In the genomic region with DNA sequence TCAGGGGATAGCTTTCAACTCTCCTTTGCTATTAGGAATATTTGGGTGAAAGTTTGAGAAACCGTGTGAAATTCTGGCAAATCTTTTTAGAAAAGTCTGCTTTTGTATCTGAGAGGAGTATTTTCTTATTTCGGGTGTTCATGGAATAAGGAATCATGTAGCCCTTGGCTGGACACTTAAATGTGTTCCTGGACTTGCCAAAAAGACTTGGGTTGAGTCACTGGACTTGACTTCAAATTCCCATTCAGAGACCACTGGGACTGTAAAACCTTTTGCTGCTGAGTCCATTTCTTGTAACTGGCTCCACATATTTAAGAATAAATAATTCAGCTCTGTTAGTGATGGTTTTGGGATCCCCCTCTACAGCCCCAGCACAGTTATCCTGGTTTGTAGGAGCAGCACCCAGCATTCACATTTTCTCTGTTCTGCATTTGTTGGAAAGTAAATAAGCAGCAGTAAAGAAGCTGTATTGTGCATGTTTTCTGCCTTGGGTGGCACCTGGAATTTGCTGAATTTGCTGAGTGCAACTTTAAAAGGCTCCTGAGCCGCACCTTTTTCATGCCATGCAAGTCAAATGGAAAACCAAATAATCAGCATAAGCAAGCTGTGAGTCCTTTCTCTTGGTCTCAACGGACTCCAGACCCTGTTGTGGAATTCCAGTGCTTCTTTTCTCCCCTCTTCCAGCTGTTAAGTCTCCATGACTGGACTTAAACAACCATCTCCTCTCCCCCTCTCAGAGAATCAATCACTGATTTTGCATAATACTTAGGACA, we compare ENCODE assay signal across 40 cellular contexts. TPM values are rescaled to one million over a fixed set of nuclear protein-coding genes. Genes with fewer than 3 reads are reported as not detected.
DNase-seq lines count a peak whose midpoint lies in the region; ATAC-seq and TF ChIP-seq lines count a peak whose summit lies in the region.
"Had no signal": no experiment of that assay in that cellular context is flagged by ENCODE, and none has a peak within 500 bp of the region (broad histone marks: within the 10 kb centered on the region; RNA-seq: fewer than 3 reads in every experiment).

No MANE protein-coding gene starts in this region.

- H3K79me2 ChIP-seq in GM23338 (replicated peaks; ENCODE audit: insufficient read depth): no peaks in the 10 kb centered on the region

- no peak overlapping the region for H2AFZ ChIP-seq in GM23338

- peak; percentile 87 for ATAC-seq in GM23338
- ATAC-seq: A549; activated CD8-positive, alpha-beta memory T cell treated with anti-CD3 and anti-CD28 coated beads, Interleukin-2, amount 10 ng/mL, durations not matched to agents 7 days and 5 days; esophagus mucosa; gastrocnemius medialis; Right ventricle myocardium inferior; stimulated activated naive CD8-positive, alpha-beta T cell treated with anti-CD3 and anti-CD28 coated beads, Interleukin-15, amount 100 ng/mL, for 72 hours had no signal

- H3K36me3 Mint-ChIP-seq in GM23338 (ENCODE audit: low read depth) (no peaks in the 10 kb centered on the region), nephron (ENCODE audit: low read depth) (no peaks in the 10 kb centered on the region), HFFc6 (ENCODE audit: low read depth) (no peaks in the 10 kb centered on the region)
- H3K36me3 Mint-ChIP-seq: activated CD8-positive, alpha-beta memory T cell treated with anti-CD3 and anti-CD28 coated beads, Interleukin-2, amount 10 ng/mL, durations not matched to agents 7 days and 5 days; activated naive CD8-positive, alpha-beta T cell treated with anti-CD3 and anti-CD28 coated beads, Interleukin-2, amount 10 ng/mL, durations not matched to agents 7 days and 5 days; CD4-positive, CD25-positive, alpha-beta regulatory T cell had no signal

- peak overlapping the region; percentile 33 for H3K4me3 Mint-ChIP-seq in GM23338
- H3K4me3 Mint-ChIP-seq in nephron: no peak overlapping the region
- no peak overlapping the region for H3K4me3 Mint-ChIP-seq in HFFc6
- H3K4me3 Mint-ChIP-seq: activated CD8-positive, alpha-beta memory T cell treated with anti-CD3 and anti-CD28 coated beads, Interleukin-2, amount 10 ng/mL, durations not matched to agents 7 days and 5 days; activated naive CD8-positive, alpha-beta T cell treated with anti-CD3 and anti-CD28 coated beads, Interleukin-2, amount 10 ng/mL, durations not matched to agents 7 days and 5 days; CD4-positive, CD25-positive, alpha-beta regulatory T cell; stimulated activated naive CD8-positive, alpha-beta T cell treated with anti-CD3 and anti-CD28 coated beads, Interleukin-15, amount 100 ng/mL, for 72 hours; T-helper 1 cell treated with Interleukin-12 subunit alpha and Interleukin-12 subunit beta and Interleukin-4 antibody, amounts not matched to agents 30 μg/mL and 1 μg/mL, for 36 hours had no signal

- H3K9me3 Mint-ChIP-seq in GM23338: no peaks in the 10 kb centered on the region; the same call in 2 of the 3 replicates
- H3K9me3 Mint-ChIP-seq in nephron: no peaks in the 10 kb centered on the region
- H3K9me3 Mint-ChIP-seq in HFFc6: no peaks in the 10 kb centered on the region
- H3K9me3 Mint-ChIP-seq: activated naive CD8-positive, alpha-beta T cell treated with anti-CD3 and anti-CD28 coated beads, Interleukin-2, amount 10 ng/mL, durations not matched to agents 7 days and 5 days; CD4-positive, CD25-positive, alpha-beta regulatory T cell; stimulated activated naive CD8-positive, alpha-beta T cell treated with anti-CD3 and anti-CD28 coated beads, Interleukin-15, amount 100 ng/mL, for 72 hours; T-helper 1 cell treated with Interleukin-12 subunit alpha and Interleukin-12 subunit beta and Interleukin-4 antibody, amounts not matched to agents 30 μg/mL and 1 μg/mL, for 36 hours had no signal

- H3F3A ChIP-seq in GM23338 (replicated peaks; ENCODE audit: low read depth): no peaks in the 10 kb centered on the region

- H3K27ac Mint-ChIP-seq in GM23338 (peak overlapping the region; percentile 91), nephron (peak overlapping the region; percentile 43 to 88 (median 63)), HFFc6 (no peak overlapping the region)
- H3K27ac Mint-ChIP-seq: activated CD8-positive, alpha-beta memory T cell treated with anti-CD3 and anti-CD28 coated beads, Interleukin-2, amount 10 ng/mL, durations not matched to agents 7 days and 5 days; activated naive CD8-positive, alpha-beta T cell treated with anti-CD3 and anti-CD28 coated beads, Interleukin-2, amount 10 ng/mL, durations not matched to agents 7 days and 5 days; CD4-positive, CD25-positive, alpha-beta regulatory T cell; T-helper 1 cell treated with Interleukin-12 subunit alpha and Interleukin-12 subunit beta and Interleukin-4 antibody, amounts not matched to agents 30 μg/mL and 1 μg/mL, for 36 hours had no signal

- H3K27me3 Mint-ChIP-seq in GM23338 (ENCODE audit: insufficient read depth, low read depth, poor library complexity) (peaks cover 3% of the 10 kb centered on the region), nephron (ENCODE audit: low read depth) (peaks cover 6% of the 10 kb centered on the region), HFFc6 (ENCODE audit: insufficient read depth) (peaks cover 36% of the 10 kb centered on the region)

- H3K4me1 Mint-ChIP-seq in GM23338 (peaks cover 60% of the 10 kb centered on the region), nephron (peaks cover 64% of the 10 kb centered on the region), HFFc6 (ENCODE audit: low read depth) (no peaks in the 10 kb centered on the region)
- H3K4me1 Mint-ChIP-seq: activated CD8-positive, alpha-beta memory T cell treated with anti-CD3 and anti-CD28 coated beads, Interleukin-2, amount 10 ng/mL, durations not matched to agents 7 days and 5 days; activated naive CD8-positive, alpha-beta T cell treated with anti-CD3 and anti-CD28 coated beads, Interleukin-2, amount 10 ng/mL, durations not matched to agents 7 days and 5 days; CD4-positive, CD25-positive, alpha-beta regulatory T cell; stimulated activated naive CD8-positive, alpha-beta T cell treated with anti-CD3 and anti-CD28 coated beads, Interleukin-15, amount 100 ng/mL, for 72 hours had no signal

- no peak overlapping the region for H3K4me3 ChIP-seq in GM23338
- no peak overlapping the region for H3K4me3 ChIP-seq in esophagus squamous epithelium
- H3K4me3 ChIP-seq: A549, gastrocnemius medialis, right atrium auricular region, spleen, thyroid gland had no signal

- no peak for TF ChIP-seq POLR2A in esophagus squamous epithelium (IDR thresholded peaks at IDR 0.05)

- H3K36me3 ChIP-seq in GM23338 (ENCODE audit: insufficient read depth): no peaks in the 10 kb centered on the region
- no peaks in the 10 kb centered on the region for H3K36me3 ChIP-seq in esophagus squamous epithelium
- H3K36me3 ChIP-seq: gastrocnemius medialis, right atrium auricular region, spleen, thyroid gland had no signal

- H3K27ac ChIP-seq in GM23338 (ENCODE audit: low read depth): peak overlapping the region; percentile 85
- H3K27ac ChIP-seq in esophagus squamous epithelium: no peak overlapping the region
- H3K27ac ChIP-seq: A549, gastrocnemius medialis, right atrium auricular region, spleen, thyroid gland had no signal

- H4K20me1 ChIP-seq in GM23338 (replicated peaks; ENCODE audit: insufficient read depth): no peaks in the 10 kb centered on the region

- intact Hi-C loops in esophagus squamous epithelium (cut with DNase I): no loop called here

- WGBS in esophagus squamous epithelium, 2 donors: 55 to 61% methylated on average over 3 to 4 of the region's 4 CpGs

- peaks cover 43% of the 10 kb centered on the region for H3K4me1 ChIP-seq in GM23338 (ENCODE audit: insufficient read depth)
- H3K4me1 ChIP-seq in esophagus squamous epithelium: peaks cover 0 to 12% (median 0%) of the 10 kb centered on the region in 3 donors
- H3K4me1 ChIP-seq: A549, gastrocnemius medialis, right atrium auricular region, spleen, thyroid gland had no signal

- TF ChIP-seq CTCF in GM23338 (conservative IDR thresholded peaks at IDR 0.05; ENCODE audit: low read depth in 2 of 2) (no peak), nephron (IDR thresholded peaks at IDR 0.05; ENCODE audit: unreplicated experiment in 3 of 3) (no peak), esophagus squamous epithelium (IDR thresholded peaks at IDR 0.05) (no peak), HFFc6 (IDR thresholded peaks at IDR 0.05) (no peak)

- peak overlapping the region; percentile 3 for H3K4me2 ChIP-seq in GM23338
- H3K4me2 ChIP-seq: A549, SK-N-SH had no signal

- no peaks in the 10 kb centered on the region for H3K9me3 ChIP-seq in esophagus squamous epithelium
- H3K9me3 ChIP-seq: A549, gastrocnemius medialis, right atrium auricular region, SK-N-SH, spleen, thyroid gland had no signal

- H3K27me3 ChIP-seq in GM23338 (ENCODE audit: insufficient read depth) (no peaks in the 10 kb centered on the region), esophagus squamous epithelium (no peaks in the 10 kb centered on the region)
- H3K27me3 ChIP-seq: gastrocnemius medialis, right atrium auricular region, spleen, thyroid gland had no signal

- peaks cover 7% of the 10 kb centered on the region; the same call in 1 of the 2 replicates for H3K9me2 ChIP-seq in GM23338 (ENCODE audit: insufficient read depth)
- H3K9me2 ChIP-seq: SK-N-SH had no signal

- DNase-seq in GM23338 (ENCODE audit: low spot score) (peak; percentile 73), astrocyte of the hippocampus (ENCODE audit: low read depth, low spot score) (peak; percentile 21), iPS DF 4.7 (ENCODE audit: extremely low read depth, low spot score) (peak; percentile 22), H4 (ENCODE audit: low spot score) (no peak), MV-4-11 (lab: John Stamatoyannopoulos, UW) (no peak), esophagus squamous epithelium (lab: John Stamatoyannopoulos, UW) (no peak), HFFc6 (no peak)
- DNase-seq: activated CD4-positive, alpha-beta T cell treated with anti-CD3 and anti-CD28 coated beads, Interleukin-2, amount 50 U/mL, for 4 hours; activated CD8-positive, alpha-beta memory T cell treated with anti-CD3 and anti-CD28 coated beads, Interleukin-2, amount 10 ng/mL, durations not matched to agents 7 days and 5 days; activated gamma-delta T cell treated with Interleukin-2 at 50 U/mL for 16 hours; activated naive CD8-positive, alpha-beta T cell treated with anti-CD3 and anti-CD28 coated beads, Interleukin-2, amount 10 ng/mL, durations not matched to agents 7 days and 5 days; activated T-cell treated with anti-CD3 and anti-CD28 coated beads, Interleukin-2, amount 50 U/mL, for 48 hours; Calu3; caudate nucleus; CD4-positive, CD25-positive, alpha-beta regulatory T cell; DMS79; gastrocnemius medialis; GDM1; hippocampal formation; NCI-H1417 treated with DMSO at 0.1 percent for 48 hours; NCI-H2081 treated with DMSO at 0.1 percent for 48 hours; NCI-H226; NCI-H69; posterior cingulate gyrus; SK-N-SH; spleen; stimulated activated CD4-positive, alpha-beta T cell treated with anti-CD3 and anti-CD28 coated beads, Interleukin-2, amount 100 ng/mL, for 24 hours; stimulated activated naive CD8-positive, alpha-beta T cell treated with anti-CD3 and anti-CD28 coated beads, Interleukin-15, amount 100 ng/mL, for 72 hours; thyroid gland had no signal

RNA-seq across cellular contexts. Expression of a gene that starts 5.5 kb away (rescaled TPM):
- total RNA-seq in GM23338 (2014; rRNA removed; shearing (Covaris generic)): not detected in 2 replicates
- not detected in 2 replicates for polyA plus RNA-seq in GM23338 (2016; fragmentation: Nextera tagmentation; extraction: Ambion mirVana)
- not detected in 2 replicates for total RNA-seq in H4 (2014; rRNA removed; shearing (Covaris generic))
- not detected for total RNA-seq in esophagus squamous epithelium
- not detected for total RNA-seq in HFFc6 (2021; fragmentation: NEBNext Ultra II Directional; extraction: Animal tissue kit (Norgen Biotek cat#: 25700))
- total RNA-seq: activated CD8-positive, alpha-beta memory T cell treated with anti-CD3 and anti-CD28 coated beads, Interleukin-2, amount 10 ng/mL, durations not matched to agents 7 days and 5 days; activated naive CD8-positive, alpha-beta T cell treated with anti-CD3 and anti-CD28 coated beads, Interleukin-2, amount 10 ng/mL, durations not matched to agents 7 days and 5 days; astrocyte; Calu3; CD4-positive, CD25-positive, alpha-beta regulatory T cell; esophagus mucosa; gastrocnemius medialis; lower leg skin; mucosa of gallbladder; right atrium auricular region; Right ventricle myocardium inferior; spleen had no signal
- polyA plus RNA-seq: A549; CD4-positive, CD25-positive, alpha-beta regulatory T cell; keratinocyte; neural cell; SK-N-SH; spleen had no signal

RNA-seq across cellular contexts. Expression of a gene that starts 22.1 kb away (rescaled TPM):
- not detected in 2 replicates for total RNA-seq in GM23338 (2014; rRNA removed; shearing (Covaris generic))
- 1.5 and 2.6 TPM in 2 replicates for polyA plus RNA-seq in GM23338 (2016; fragmentation: Nextera tagmentation; extraction: Ambion mirVana)
- total RNA-seq in H4 (2014; rRNA removed; shearing (Covaris generic)): 0.18 and 0.50 TPM in 2 replicates
- 1 to 10 TPM in 1 of 4 donors, not detected in 3; 2.3 TPM for total RNA-seq in esophagus squamous epithelium
- total RNA-seq in HFFc6 (2021; fragmentation: NEBNext Ultra II Directional; extraction: Animal tissue kit (Norgen Biotek cat#: 25700)): not detected
- total RNA-seq: activated CD8-positive, alpha-beta memory T cell treated with anti-CD3 and anti-CD28 coated beads, Interleukin-2, amount 10 ng/mL, durations not matched to agents 7 days and 5 days; activated naive CD8-positive, alpha-beta T cell treated with anti-CD3 and anti-CD28 coated beads, Interleukin-2, amount 10 ng/mL, durations not matched to agents 7 days and 5 days; CD4-positive, CD25-positive, alpha-beta regulatory T cell had no signal
- polyA plus RNA-seq: A549; CD4-positive, CD25-positive, alpha-beta regulatory T cell; spleen had no signal

Comparison
In these comparisons a context has a peak if more than half of its experiments do, and no peak if none do; other contexts are left out.
1. DNase-seq: peak in GM23338 (single experiment), astrocyte of the hippocampus (single experiment) and iPS DF 4.7 (single experiment); none in H4 (single experiment), MV-4-11 (single experiment), esophagus squamous epithelium (single experiment) and HFFc6 (single experiment).